ENCODE assay signal across 25 cellular contexts in genomic region chr13:44221657-44222056, GRCh38.
DNase-seq lines count a peak whose midpoint lies in the region; FAIRE-seq and TF ChIP-seq lines count a peak whose summit lies in the region.
"Had no signal": no experiment of that assay in that cellular context is flagged by ENCODE, and none has a peak within 500 bp of the region (broad histone marks: within the 10 kb centered on the region; RNA-seq: fewer than 3 reads in every experiment).

No MANE protein-coding gene starts in this region.

- no peaks in the 10 kb centered on the region for H3K36me3 Mint-ChIP-seq in astrocyte (ENCODE audit: low read depth, unreplicated experiment)
- H3K36me3 Mint-ChIP-seq in nephron (ENCODE audit: low read depth): no peaks in the 10 kb centered on the region
- H3K36me3 Mint-ChIP-seq: activated CD8-positive, alpha-beta memory T cell treated with anti-CD3 and anti-CD28 coated beads, Interleukin-2, amount 10 ng/mL, durations not matched to agents 7 days and 5 days; brain; stimulated activated naive B cell treated with anti-CD40 and anti-IgM and Interleukin-4, amounts not matched to agents 10 μg/mL and 1 μg/mL and 100 μg/mL, for 72 hours had no signal

- no peak overlapping the region for H3K4me2 ChIP-seq in astrocyte (ENCODE audit: low read length)

- H3K36me3 ChIP-seq in HEK293 (ENCODE audit: control insufficient read depth in 2 of 2, insufficient read depth in 1 of 2, low read length in 2 of 2) (no peaks in the 10 kb centered on the region), astrocyte (ENCODE audit: insufficient read depth, low read length) (no peaks in the 10 kb centered on the region), transverse colon (no peaks in the 10 kb centered on the region)
- H3K36me3 ChIP-seq: thyroid gland, WERI-Rb-1 had no signal

- in situ Hi-C loops in transverse colon (cut with MboI; ENCODE audit: low pct_ligation_motif_present in 1 of 4, low pct_unique_long_range_greater_than_20kb in 1 of 4, low sequenced_read_pairs in 3 of 4): no loop called here

- peak; percentile 5 for TF ChIP-seq EP300 in transverse colon (IDR thresholded peaks at IDR 0.05; ENCODE audit: low read depth)

- POLR2A ChIA-PET in HEK293 (lab: Yijun Ruan, JAX): no interaction called here

- H3K27me3 ChIP-seq in astrocyte (ENCODE audit: insufficient read depth, low read length) (no peaks in the 10 kb centered on the region), transverse colon (no peaks in the 10 kb centered on the region)
- H3K27me3 ChIP-seq: foreskin keratinocyte, thyroid gland had no signal

- no peaks in the 10 kb centered on the region for H4K20me1 ChIP-seq in astrocyte (ENCODE audit: insufficient read depth, low read length)

- H3K4me3 ChIP-seq in HEK293 (ENCODE audit: low read depth, low read length): no peak overlapping the region
- no peak overlapping the region for H3K4me3 ChIP-seq in astrocyte (ENCODE audit: insufficient read depth, low read depth, low read length)
- H3K4me3 ChIP-seq in transverse colon: no peak overlapping the region
- H3K4me3 ChIP-seq: thyroid gland had no signal

- no peak for DNase-seq in astrocyte (ENCODE audit: low read depth)
- DNase-seq in transverse colon: no peak
- no peak for DNase-seq in hepatic stellate cell (ENCODE audit: low spot score)
- DNase-seq in middle frontal gyrus (ENCODE audit: extremely low spot score, low spot score): no peak
- no peak for DNase-seq in HTR-8/SVneo (ENCODE audit: insufficient read length, low spot score)
- DNase-seq: activated CD4-positive, alpha-beta T cell treated with anti-CD3 and anti-CD28 coated beads, Interleukin-2, amount 10 ng/mL, durations not matched to agents 24 days and 14 days; activated CD8-positive, alpha-beta memory T cell treated with anti-CD3 and anti-CD28 coated beads, Interleukin-2, amount 10 ng/mL, durations not matched to agents 7 days and 5 days; activated T-cell treated with anti-CD3 and anti-CD28 coated beads, Interleukin-2, amount 50 U/mL, for 48 hours; C1 segment of cervical spinal cord; effector CD8-positive, alpha-beta T cell; foreskin keratinocyte; hippocampal formation; Kasumi-1; left colon; NCI-H146; NCI-H2107; stimulated activated CD4-positive, alpha-beta T cell treated with anti-CD3 and anti-CD28 coated beads, Interleukin-15, amount 100 ng/mL, for 24 hours; stimulated activated naive B cell treated with anti-CD40 and anti-IgM and Interleukin-4, amounts not matched to agents 10 μg/mL and 1 μg/mL and 100 μg/mL, for 72 hours; T-helper 17 cell; WERI-Rb-1 had no signal

- no peak for TF ChIP-seq CTCF in HEK293 (tag by site-specific recombination; IDR thresholded peaks at IDR 0.05)
- no peak for TF ChIP-seq CTCF in astrocyte (IDR thresholded peaks at IDR 0.05; ENCODE audit: insufficient read depth, low read depth, low read length)
- no peak for TF ChIP-seq CTCF in nephron (IDR thresholded peaks at IDR 0.05; ENCODE audit: unreplicated experiment in 3 of 3)
- no peak for TF ChIP-seq CTCF in transverse colon (IDR thresholded peaks at IDR 0.05)

- H3K4me1 Mint-ChIP-seq in astrocyte (ENCODE audit: low read depth, unreplicated experiment): no peaks in the 10 kb centered on the region
- peaks cover 39% of the 10 kb centered on the region for H3K4me1 Mint-ChIP-seq in nephron
- H3K4me1 Mint-ChIP-seq: activated CD4-positive, alpha-beta T cell treated with anti-CD3 and anti-CD28 coated beads, Interleukin-2, amount 10 ng/mL, durations not matched to agents 24 days and 14 days; activated CD8-positive, alpha-beta memory T cell treated with anti-CD3 and anti-CD28 coated beads, Interleukin-2, amount 10 ng/mL, durations not matched to agents 7 days and 5 days; stimulated activated naive B cell treated with anti-CD40 and anti-IgM and Interleukin-4, amounts not matched to agents 10 μg/mL and 1 μg/mL and 100 μg/mL, for 72 hours had no signal

- no peaks in the 10 kb centered on the region for H3K9me3 ChIP-seq in HEK293 (ENCODE audit: control insufficient read depth, insufficient read depth, low read depth, low read length)
- no peaks in the 10 kb centered on the region for H3K9me3 ChIP-seq in astrocyte (ENCODE audit: insufficient read depth, low read depth, low read length)
- no peaks in the 10 kb centered on the region for H3K9me3 ChIP-seq in transverse colon
- H3K9me3 ChIP-seq: thyroid gland had no signal

- no peak overlapping the region for H2AFZ ChIP-seq in astrocyte (ENCODE audit: low read depth, low read length)

- H3K9ac ChIP-seq in astrocyte (ENCODE audit: low read length): no peak overlapping the region

- intact Hi-C loops in transverse colon (cut with DNase I; ENCODE audit: low total_unique reads): loop anchor here (5.0 to 10.0 kb wide), 2 partner anchors 51 to 83 kb away; no protein-coding TSS in a partner anchor

- H3K4me1 ChIP-seq in HEK293 (ENCODE audit: control insufficient read depth, insufficient read depth, low read length): peaks cover 17% of the 10 kb centered on the region
- H3K4me1 ChIP-seq in astrocyte (ENCODE audit: insufficient read depth, low read length): peaks cover 21% of the 10 kb centered on the region
- peaks cover 23 to 61% (median 24%) of the 10 kb centered on the region in 4 donors for H3K4me1 ChIP-seq in transverse colon

- no peak overlapping the region for H3K4me3 Mint-ChIP-seq in astrocyte (ENCODE audit: unreplicated experiment)
- H3K4me3 Mint-ChIP-seq in nephron: no peak overlapping the region
- H3K4me3 Mint-ChIP-seq: activated CD4-positive, alpha-beta T cell treated with anti-CD3 and anti-CD28 coated beads, Interleukin-2, amount 10 ng/mL, durations not matched to agents 24 days and 14 days; activated CD8-positive, alpha-beta memory T cell treated with anti-CD3 and anti-CD28 coated beads, Interleukin-2, amount 10 ng/mL, durations not matched to agents 7 days and 5 days; brain; stimulated activated naive B cell treated with anti-CD40 and anti-IgM and Interleukin-4, amounts not matched to agents 10 μg/mL and 1 μg/mL and 100 μg/mL, for 72 hours; T-helper 17 cell had no signal

- CTCF ChIA-PET in HEK293 (lab: Yijun Ruan, JAX): no interaction called here

- FAIRE-seq in astrocyte (lab: Jason Lieb, UNC) (peak; percentile 39), HTR-8/SVneo (lab: Jason Lieb, UNC) (no peak)
- FAIRE-seq: HepG2 had no signal

- no peak overlapping the region for H3K27ac ChIP-seq in HEK293 (ENCODE audit: extremely low read depth, low read depth, low read length)
- no peak overlapping the region for H3K27ac ChIP-seq in astrocyte (ENCODE audit: low read depth, low read length)
- peak overlapping the region; percentile 63 to 87 (median 76) for H3K27ac ChIP-seq in transverse colon
- H3K27ac ChIP-seq: foreskin keratinocyte, WERI-Rb-1 had no signal

- no peak overlapping the region for H3K27ac Mint-ChIP-seq in astrocyte (ENCODE audit: unreplicated experiment)
- H3K27ac Mint-ChIP-seq in nephron: peak overlapping the region; percentile 46 to 82 (median 68)
- H3K27ac Mint-ChIP-seq: activated CD4-positive, alpha-beta T cell treated with anti-CD3 and anti-CD28 coated beads, Interleukin-2, amount 10 ng/mL, durations not matched to agents 24 days and 14 days; activated CD8-positive, alpha-beta memory T cell treated with anti-CD3 and anti-CD28 coated beads, Interleukin-2, amount 10 ng/mL, durations not matched to agents 7 days and 5 days; brain; stimulated activated naive B cell treated with anti-CD40 and anti-IgM and Interleukin-4, amounts not matched to agents 10 μg/mL and 1 μg/mL and 100 μg/mL, for 72 hours; T-helper 17 cell had no signal

- H3K79me2 ChIP-seq in astrocyte (ENCODE audit: insufficient read depth, low read length): no peaks in the 10 kb centered on the region

- H3K9me3 Mint-ChIP-seq in astrocyte (ENCODE audit: unreplicated experiment) (no peaks in the 10 kb centered on the region), nephron (no peaks in the 10 kb centered on the region)
- H3K9me3 Mint-ChIP-seq: activated CD4-positive, alpha-beta T cell treated with anti-CD3 and anti-CD28 coated beads, Interleukin-2, amount 10 ng/mL, durations not matched to agents 24 days and 14 days; brain had no signal

- WGBS in transverse colon (ENCODE audit: low coverage in 1 of 2), 2 donors: 58 to 87% methylated on average over 3 to 4 of the region's 4 CpGs

- no peak for TF ChIP-seq POLR2A in transverse colon (IDR thresholded peaks at IDR 0.05)

- H3K27me3 Mint-ChIP-seq in astrocyte (ENCODE audit: low read depth, unreplicated experiment): peaks cover 18% of the 10 kb centered on the region
- H3K27me3 Mint-ChIP-seq in nephron (ENCODE audit: low read depth): no peaks in the 10 kb centered on the region
- H3K27me3 Mint-ChIP-seq: stimulated activated naive B cell treated with anti-CD40 and anti-IgM and Interleukin-4, amounts not matched to agents 10 μg/mL and 1 μg/mL and 100 μg/mL, for 72 hours had no signal

TF ChIP-seq in HEK293, 187 proteins besides CTCF, POLR2A, EP300 and RAD21 (continues in another document):
- TF ChIP-seq ZNF138 (tag by site-specific recombination; IDR thresholded peaks at IDR 0.05; ENCODE audit: borderline replicate concordance): no peak
- TF ChIP-seq GLI4 (tag by site-specific recombination; IDR thresholded peaks at IDR 0.05): no peak
- TF ChIP-seq ZNF610 (tag by site-specific recombination; IDR thresholded peaks at IDR 0.05; ENCODE audit: borderline replicate concordance): 0 out of 2 replicates have a peak, but pooled peaks have one; percentile 32
- peak; percentile 67; the same call in 1 of the 2 replicates for TF ChIP-seq ZNF561 (tag by site-specific recombination; IDR thresholded peaks at IDR 0.05; ENCODE audit: borderline replicate concordance)
- TF ChIP-seq WT1 (tag by site-specific recombination; IDR thresholded peaks at IDR 0.05): peak; percentile 65
- TF ChIP-seq OSR2 (tag by site-specific recombination; IDR thresholded peaks at IDR 0.05): 0 out of 2 replicates have a peak, but pooled peaks have one; percentile 39
- peak; percentile 39; the same call in 1 of the 2 replicates for TF ChIP-seq PRDM4 (tag by site-specific recombination; IDR thresholded peaks at IDR 0.05)

Comparison
In these comparisons a context has a peak if more than half of its experiments do, and no peak if none do; other contexts are left out.
1. H3K27ac ChIP-seq: peak in transverse colon (4 of 4); none in HEK293 (single experiment) and astrocyte (single experiment).